In genomic region chr10:60123668-60124067, GRCh38 we compare ENCODE assay signal across 13 cellular contexts.
DNase-seq lines count a peak whose midpoint lies in the region; ATAC-seq, FAIRE-seq and TF ChIP-seq lines count a peak whose summit lies in the region.
"Had no signal": no experiment of that assay in that cellular context is flagged by ENCODE, and none has a peak within 500 bp of the region (broad histone marks: within the 10 kb centered on the region; RNA-seq: fewer than 3 reads in every experiment).

No MANE protein-coding gene starts in this region.

- H3K9ac ChIP-seq in fibroblast of lung (ENCODE audit: insufficient read depth, low read length), result no peak overlapping the region

- CTCF ChIA-PET in Calu3 (lab: Charles Lee), result interaction anchor here (1.0 to 1.7 kb wide), 3 partner anchors 9 to 49 kb away, joined by 3 to 5 read pairs (median 5); no protein-coding TSS in a partner anchor

- H3K9me3 ChIP-seq in SJSA1 (replicated peaks) (no peaks in the 10 kb centered on the region), fibroblast of lung (ENCODE audit: control insufficient read depth, insufficient read depth, low read depth, low read length) (no peaks in the 10 kb centered on the region), psoas muscle (no peaks in the 10 kb centered on the region)
- H3K9me3 ChIP-seq: lower lobe of right lung had no signal

- no peaks in the 10 kb centered on the region for H3K9me3 Mint-ChIP-seq in Calu3 (ENCODE audit: low read depth, unreplicated experiment)
- H3K9me3 Mint-ChIP-seq: activated T-helper 1 cell treated with anti-CD3 and anti-CD28 coated beads, Interleukin-12 subunit alpha, Interleukin-12 subunit beta, Interleukin-2, Interleukin-4 antibody, amounts not matched to agents 30 ng/mL and 10 ng/mL and 1 ng/mL, durations not matched to agents 14 hours and 24 hours and 36 hours had no signal

- H3K4me3 ChIP-seq in SJSA1 (no peak overlapping the region), fibroblast of lung (replicated peaks in 1 of 4; ENCODE audit: control extremely low read depth in 1 of 4, insufficient read depth in 1 of 4, low read depth in 3 of 4, low read length in 4 of 4) (no peak overlapping the region), psoas muscle (no peak overlapping the region)
- H3K4me3 ChIP-seq: lower lobe of right lung had no signal

- peak overlapping the region; percentile 85 for H3K27ac Mint-ChIP-seq in Calu3 (ENCODE audit: unreplicated experiment)
- H3K27ac Mint-ChIP-seq: activated T-helper 1 cell treated with anti-CD3 and anti-CD28 coated beads, Interleukin-12 subunit alpha, Interleukin-12 subunit beta, Interleukin-2, Interleukin-4 antibody, amounts not matched to agents 30 ng/mL and 10 ng/mL and 1 ng/mL, durations not matched to agents 14 hours and 24 hours and 36 hours had no signal

- H3K4me1 ChIP-seq in SJSA1 (replicated peaks), result peaks cover 13% of the 10 kb centered on the region
- H3K4me1 ChIP-seq in fibroblast of lung (ENCODE audit: control insufficient read depth, extremely low read depth, insufficient read depth, low read length), result no peaks in the 10 kb centered on the region
- H3K4me1 ChIP-seq in psoas muscle, result peaks cover 35% of the 10 kb centered on the region
- H3K4me1 ChIP-seq: lower lobe of right lung had no signal

- no peaks in the 10 kb centered on the region for H3K36me3 Mint-ChIP-seq in Calu3 (ENCODE audit: insufficient read depth, unreplicated experiment)

- H3K27ac ChIP-seq in SJSA1 (peak overlapping the region; percentile 23; the same call in 1 of the 2 replicates), fibroblast of lung (ENCODE audit: insufficient read depth, low read length) (peak overlapping the region; percentile 4), psoas muscle (peak overlapping the region; percentile 70)
- H3K27ac ChIP-seq: lower lobe of right lung had no signal

- peak overlapping the region; percentile 7 for H3K4me2 ChIP-seq in fibroblast of lung (ENCODE audit: extremely low read depth, insufficient read depth, low read length)

- intact Hi-C loops in Calu3 (cut with micrococcal nuclease; ENCODE audit: unreplicated experiment), result loop anchor here (1.0 to 2.0 kb wide), 2 partner anchors 31 to 49 kb away; no protein-coding TSS in a partner anchor
- intact Hi-C loops in psoas muscle (cut with DNase I), result no loop called here
- intact Hi-C loops in left colon (cut with DNase I, micrococcal nuclease), result no loop called here

- no peak overlapping the region for H2AFZ ChIP-seq in fibroblast of lung (ENCODE audit: low read length)

- H3K27me3 Mint-ChIP-seq in Calu3 (ENCODE audit: unreplicated experiment), result no peaks in the 10 kb centered on the region

- peaks cover 22% of the 10 kb centered on the region for H3K4me1 Mint-ChIP-seq in Calu3 (ENCODE audit: low read depth, unreplicated experiment)

- H3K4me3 Mint-ChIP-seq in Calu3 (ENCODE audit: low read depth, unreplicated experiment), result peak overlapping the region; percentile 36
- H3K4me3 Mint-ChIP-seq: activated T-helper 1 cell treated with anti-CD3 and anti-CD28 coated beads, Interleukin-12 subunit alpha, Interleukin-12 subunit beta, Interleukin-2, Interleukin-4 antibody, amounts not matched to agents 30 ng/mL and 10 ng/mL and 1 ng/mL, durations not matched to agents 14 hours and 24 hours and 36 hours had no signal

- H3K36me3 ChIP-seq in SJSA1 (no peaks in the 10 kb centered on the region), fibroblast of lung (ENCODE audit: control insufficient read depth, insufficient read depth, low read length) (no peaks in the 10 kb centered on the region), psoas muscle (ENCODE audit: insufficient read depth in 1 of 2, low read depth in 1 of 2) (no peaks in the 10 kb centered on the region)
- H3K36me3 ChIP-seq: lower lobe of right lung had no signal

- no peak for FAIRE-seq in D721Med (lab: Jason Lieb, UNC)

- no peaks in the 10 kb centered on the region for H3K79me2 ChIP-seq in fibroblast of lung (ENCODE audit: control insufficient read depth, insufficient read depth, low read length)

- DNase-seq in Calu3 (no peak), SJSA1 (ENCODE audit: low read depth in 1 of 2, low spot score in 2 of 2) (no peak), fibroblast of lung (ENCODE audit: low read depth in 2 of 2) (peak; percentile 18 to 26), psoas muscle (no peak), D721Med (ENCODE audit: insufficient read length, low spot score) (no peak), NCI-H2107 (lab: John Stamatoyannopoulos, UW) (no peak), left colon (no peak)
- no peak for DNase-seq in activated T-cell treated with anti-CD3 and anti-CD28 coated beads, Interleukin-2, amount 50 U/mL, for 48 hours
- DNase-seq: aorta, hippocampal formation, lower lobe of right lung, NCI-H1092 treated with DMSO at 0.1 percent for 48 hours had no signal

- WGBS in psoas muscle, 3 donors, result 23 to 49% (median 33%) methylated on average over 2 of the region's 2 CpGs

- no peaks in the 10 kb centered on the region for H3K27me3 ChIP-seq in SJSA1 (replicated peaks)
- H3K27me3 ChIP-seq in fibroblast of lung (ENCODE audit: control insufficient read depth, insufficient read depth, low read length), result no peaks in the 10 kb centered on the region
- no peaks in the 10 kb centered on the region for H3K27me3 ChIP-seq in psoas muscle (ENCODE audit: insufficient read depth in 3 of 3, low read length in 2 of 3)

- H4K20me1 ChIP-seq in fibroblast of lung (ENCODE audit: control insufficient read depth, extremely low read depth, insufficient read depth, low read length), result no peaks in the 10 kb centered on the region

- no peak for TF ChIP-seq CTCF in Calu3 (IDR thresholded peaks at IDR 0.05; ENCODE audit: unreplicated experiment)
- no peak for TF ChIP-seq CTCF in fibroblast of lung (conservative IDR thresholded peaks at IDR 0.05 in 1 of 2, IDR thresholded peaks at IDR 0.05 in 1 of 2; ENCODE audit: low read depth in 1 of 2, low read length in 2 of 2)
- no peak for TF ChIP-seq CTCF in psoas muscle (IDR thresholded peaks at IDR 0.05)
- no peak for TF ChIP-seq CTCF in D721Med (IDR thresholded peaks at IDR 0.05; ENCODE audit: insufficient read depth, missing control alignments)

- ATAC-seq in psoas muscle (peak; percentile 12 to 60 (median 32)), left colon (no peak)

- BruUV-seq in Calu3 (replicated peaks; lab: Mats Ljungman, UMichigan), result no TSS peak

Comparison
In these comparisons a context has a peak if more than half of its experiments do, and no peak if none do; other contexts are left out.
1. DNase-seq: peak in fibroblast of lung (2 of 2); none in Calu3 (single experiment), SJSA1 (0 of 2), psoas muscle (0 of 2), activated T-cell treated with anti-CD3 and anti-CD28 coated beads, Interleukin-2, amount 50 U/mL, for 48 hours (0 of 2), D721Med (single experiment), NCI-H2107 (single experiment) and left colon (0 of 2).
2. H3K27ac ChIP-seq: peak in every context shown above with its lines; median percentile 70 in psoas muscle; 23 in SJSA1; 4 in fibroblast of lung.